ENCODE assay signal across 1 cellular context in genomic region chr1:43706598-43707190, GRCh38.
TF ChIP-seq lines count a peak whose summit lies in the region.

No MANE protein-coding gene starts in this region.

TF ChIP-seq in HEK293, 187 proteins besides CTCF, POLR2A, EP300 and RAD21 (continued from another document and continues in another):
- TF ChIP-seq PBX3 (CRISPR knock-in tag; IDR thresholded peaks at IDR 0.05) (peak; percentile 5; the same call in 1 of the 2 replicates), ZBTB26 (tag by site-specific recombination; optimal IDR thresholded peaks at IDR 0.05) (no peak), ZNF140 (tag by site-specific recombination; IDR thresholded peaks at IDR 0.05) (0 out of 2 replicates have a peak, but pooled peaks have one; percentile 29), ZBTB1 (tag by site-specific recombination; IDR thresholded peaks at IDR 0.05) (no peak; the same call in 1 of the 2 replicates), ZNF404 (tag by site-specific recombination; IDR thresholded peaks at IDR 0.05) (no peak), ZNF791 (tag by site-specific recombination; IDR thresholded peaks at IDR 0.05) (no peak), ZBTB11 (tag by site-specific recombination; conservative IDR thresholded peaks at IDR 0.05; ENCODE audit: low read depth) (0 out of 2 replicates have a peak, but pooled peaks have one; percentile 9), ZNF362 (tag by site-specific recombination; IDR thresholded peaks at IDR 0.05) (no peak), ZNF76 (tag by site-specific recombination; IDR thresholded peaks at IDR 0.05; ENCODE audit: borderline replicate concordance, low read depth) (no peak; the same call in 1 of the 2 replicates), ZNF548 (tag by site-specific recombination; IDR thresholded peaks at IDR 0.05) (no peak), ZNF324 (tag by site-specific recombination; IDR thresholded peaks at IDR 0.05) (no peak), ZBTB48 (tag by site-specific recombination; IDR thresholded peaks at IDR 0.05) (peak; percentile 55; the same call in 1 of the 2 replicates), SCRT2 (tag by site-specific recombination; IDR thresholded peaks at IDR 0.05) (no peak), ZNF501 (tag by site-specific recombination; IDR thresholded peaks at IDR 0.05) (peak; percentile 89; the same call in 1 of the 2 replicates), ZNF521 (tag by site-specific recombination; IDR thresholded peaks at IDR 0.05) (no peak), ZNF658 (tag by site-specific recombination; IDR thresholded peaks at IDR 0.05) (no peak), ATF2 (tag by site-specific recombination; IDR thresholded peaks at IDR 0.05; ENCODE audit: low read depth) (no peak), ZIC2 (tag by site-specific recombination; IDR thresholded peaks at IDR 0.05) (no peak), PRDM6 (tag by site-specific recombination; IDR thresholded peaks at IDR 0.05) (no peak), KLF16 (tag by site-specific recombination; IDR thresholded peaks at IDR 0.05) (0 out of 2 replicates have a peak, but pooled peaks have one; percentile 45), ZNF335 (tag by site-specific recombination; conservative IDR thresholded peaks at IDR 0.05) (peak; percentile 35), ZNF157 (tag by site-specific recombination; IDR thresholded peaks at IDR 0.05) (no peak), ZNF24 (tag by site-specific recombination; IDR thresholded peaks at IDR 0.05) (no peak), ZNF239 (tag by site-specific recombination; IDR thresholded peaks at IDR 0.05) (no peak), ZNF221 (tag by site-specific recombination; IDR thresholded peaks at IDR 0.05; ENCODE audit: borderline replicate concordance) (no peak), ZNF391 (tag by site-specific recombination; IDR thresholded peaks at IDR 0.05; ENCODE audit: borderline replicate concordance, low read depth) (no peak), ZNF175 (tag by site-specific recombination; IDR thresholded peaks at IDR 0.05) (no peak), KLF10 (tag by site-specific recombination; IDR thresholded peaks at IDR 0.05) (no peak), GLIS2 (tag by site-specific recombination; IDR thresholded peaks at IDR 0.05) (0 out of 2 replicates have a peak, but pooled peaks have one; percentile 9), ZSCAN4 (tag by site-specific recombination; IDR thresholded peaks at IDR 0.05) (no peak), OVOL3 (tag by site-specific recombination; IDR thresholded peaks at IDR 0.05) (peak; percentile 49), ZFHX2 (tag by site-specific recombination; conservative IDR thresholded peaks at IDR 0.05) (no peak), ZNF768 (tag by site-specific recombination; IDR thresholded peaks at IDR 0.05) (no peak), ZNF571 (tag by site-specific recombination; IDR thresholded peaks at IDR 0.05) (no peak), ZBTB10 (tag by site-specific recombination; IDR thresholded peaks at IDR 0.05) (no peak), ZNF645 (tag by site-specific recombination; IDR thresholded peaks at IDR 0.05) (no peak), ZNF513 (tag by site-specific recombination; IDR thresholded peaks at IDR 0.05) (no peak), FEZF1 (tag by site-specific recombination; IDR thresholded peaks at IDR 0.05) (no peak), ELK4 (IDR thresholded peaks at IDR 0.05; ENCODE audit: borderline replicate concordance, low read depth, low read length) (no peak), ZNF169 (tag by site-specific recombination; IDR thresholded peaks at IDR 0.05) (no peak)
